ENCODE assay signal across 1 cellular context in the genomic region with DNA sequence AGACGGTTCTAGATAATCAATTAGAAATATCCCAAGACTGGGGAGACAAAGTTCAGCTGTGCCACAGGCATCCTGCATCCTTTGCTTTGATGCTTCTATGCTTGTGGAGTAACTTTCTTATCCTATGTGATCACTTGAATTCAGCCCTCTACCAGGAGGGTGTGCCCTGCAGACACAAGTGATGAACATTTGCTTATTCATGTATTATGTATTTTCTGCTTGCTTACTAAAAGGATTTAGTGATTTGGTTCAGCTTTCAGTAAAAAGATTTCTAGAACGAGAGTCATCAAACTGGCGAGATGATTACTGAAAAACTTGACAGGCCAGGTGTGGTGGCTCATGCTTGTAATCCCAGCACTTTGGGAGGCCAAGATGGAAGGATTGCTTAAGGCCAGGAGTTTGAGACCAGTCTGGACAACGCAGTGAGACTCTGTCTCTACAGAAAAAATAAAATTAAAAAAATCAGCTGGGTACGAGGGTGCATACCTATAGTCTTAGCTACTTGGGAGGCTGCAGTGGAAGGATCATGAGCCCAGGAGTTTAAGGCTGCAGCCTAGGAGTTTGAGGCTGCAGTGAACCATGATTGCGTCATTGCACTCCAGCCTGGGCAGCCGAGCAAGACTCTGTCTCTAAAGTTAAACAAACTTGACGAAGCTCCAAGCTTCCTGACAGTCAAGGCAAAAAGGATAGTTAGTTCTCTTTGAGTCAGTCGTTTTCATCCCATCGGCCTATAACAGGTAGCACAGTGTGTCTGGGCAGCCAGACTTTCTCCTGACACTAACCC.
TF ChIP-seq lines count a peak whose summit lies in the region.

No MANE protein-coding gene starts in this region.

TF ChIP-seq in GM23338, 12 proteins besides CTCF, POLR2A, EP300 and RAD21 (continued from another document):
- TF ChIP-seq, protein P1, sequence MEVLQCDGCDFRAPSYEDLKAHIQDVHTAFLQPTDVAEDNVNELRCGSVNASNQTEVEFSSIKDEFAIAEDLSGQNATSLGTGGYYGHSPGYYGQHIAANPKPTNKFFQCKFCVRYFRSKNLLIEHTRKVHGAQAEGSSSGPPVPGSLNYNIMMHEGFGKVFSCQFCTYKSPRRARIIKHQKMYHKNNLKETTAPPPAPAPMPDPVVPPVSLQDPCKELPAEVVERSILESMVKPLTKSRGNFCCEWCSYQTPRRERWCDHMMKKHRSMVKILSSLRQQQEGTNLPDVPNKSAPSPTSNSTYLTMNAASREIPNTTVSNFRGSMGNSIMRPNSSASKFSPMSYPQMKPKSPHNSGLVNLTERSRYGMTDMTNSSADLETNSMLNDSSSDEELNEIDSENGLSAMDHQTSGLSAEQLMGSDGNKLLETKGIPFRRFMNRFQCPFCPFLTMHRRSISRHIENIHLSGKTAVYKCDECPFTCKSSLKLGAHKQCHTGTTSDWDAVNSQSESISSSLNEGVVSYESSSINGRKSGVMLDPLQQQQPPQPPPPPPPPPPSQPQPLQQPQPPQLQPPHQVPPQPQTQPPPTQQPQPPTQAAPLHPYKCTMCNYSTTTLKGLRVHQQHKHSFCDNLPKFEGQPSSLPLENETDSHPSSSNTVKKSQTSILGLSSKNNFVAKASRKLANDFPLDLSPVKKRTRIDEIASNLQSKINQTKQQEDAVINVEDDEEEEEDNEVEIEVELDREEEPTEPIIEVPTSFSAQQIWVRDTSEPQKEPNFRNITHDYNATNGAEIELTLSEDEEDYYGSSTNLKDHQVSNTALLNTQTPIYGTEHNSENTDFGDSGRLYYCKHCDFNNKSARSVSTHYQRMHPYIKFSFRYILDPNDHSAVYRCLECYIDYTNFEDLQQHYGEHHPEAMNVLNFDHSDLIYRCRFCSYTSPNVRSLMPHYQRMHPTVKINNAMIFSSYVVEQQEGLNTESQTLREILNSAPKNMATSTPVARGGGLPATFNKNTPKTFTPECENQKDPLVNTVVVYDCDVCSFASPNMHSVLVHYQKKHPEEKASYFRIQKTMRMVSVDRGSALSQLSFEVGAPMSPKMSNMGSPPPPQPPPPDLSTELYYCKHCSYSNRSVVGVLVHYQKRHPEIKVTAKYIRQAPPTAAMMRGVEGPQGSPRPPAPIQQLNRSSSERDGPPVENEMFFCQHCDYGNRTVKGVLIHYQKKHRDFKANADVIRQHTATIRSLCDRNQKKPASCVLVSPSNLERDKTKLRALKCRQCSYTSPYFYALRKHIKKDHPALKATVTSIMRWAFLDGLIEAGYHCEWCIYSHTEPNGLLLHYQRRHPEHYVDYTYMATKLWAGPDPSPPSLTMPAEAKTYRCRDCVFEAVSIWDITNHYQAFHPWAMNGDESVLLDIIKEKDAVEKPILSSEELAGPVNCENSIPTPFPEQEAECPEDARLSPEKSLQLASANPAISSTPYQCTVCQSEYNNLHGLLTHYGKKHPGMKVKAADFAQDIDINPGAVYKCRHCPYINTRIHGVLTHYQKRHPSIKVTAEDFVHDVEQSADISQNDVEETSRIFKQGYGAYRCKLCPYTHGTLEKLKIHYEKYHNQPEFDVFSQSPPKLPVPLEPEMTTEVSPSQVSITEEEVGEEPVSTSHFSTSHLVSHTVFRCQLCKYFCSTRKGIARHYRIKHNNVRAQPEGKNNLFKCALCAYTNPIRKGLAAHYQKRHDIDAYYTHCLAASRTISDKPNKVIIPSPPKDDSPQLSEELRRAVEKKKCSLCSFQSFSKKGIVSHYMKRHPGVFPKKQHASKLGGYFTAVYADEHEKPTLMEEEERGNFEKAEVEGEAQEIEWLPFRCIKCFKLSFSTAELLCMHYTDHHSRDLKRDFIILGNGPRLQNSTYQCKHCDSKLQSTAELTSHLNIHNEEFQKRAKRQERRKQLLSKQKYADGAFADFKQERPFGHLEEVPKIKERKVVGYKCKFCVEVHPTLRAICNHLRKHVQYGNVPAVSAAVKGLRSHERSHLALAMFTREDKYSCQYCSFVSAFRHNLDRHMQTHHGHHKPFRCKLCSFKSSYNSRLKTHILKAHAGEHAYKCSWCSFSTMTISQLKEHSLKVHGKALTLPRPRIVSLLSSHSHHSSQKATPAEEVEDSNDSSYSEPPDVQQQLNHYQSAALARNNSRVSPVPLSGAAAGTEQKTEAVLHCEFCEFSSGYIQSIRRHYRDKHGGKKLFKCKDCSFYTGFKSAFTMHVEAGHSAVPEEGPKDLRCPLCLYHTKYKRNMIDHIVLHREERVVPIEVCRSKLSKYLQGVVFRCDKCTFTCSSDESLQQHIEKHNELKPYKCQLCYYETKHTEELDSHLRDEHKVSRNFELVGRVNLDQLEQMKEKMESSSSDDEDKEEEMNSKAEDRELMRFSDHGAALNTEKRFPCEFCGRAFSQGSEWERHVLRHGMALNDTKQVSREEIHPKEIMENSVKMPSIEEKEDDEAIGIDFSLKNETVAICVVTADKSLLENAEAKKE (CRISPR knock-in tag; IDR thresholded peaks at IDR 0.05): no peak
